Comparison of ENCODE assay signal across 17 cellular contexts in genomic region chr5:121863753-121864152, GRCh38. TPM values are rescaled to one million over a fixed set of nuclear protein-coding genes. Genes with fewer than 3 reads are reported as not detected.
DNase-seq lines count a peak whose midpoint lies in the region; ATAC-seq and TF ChIP-seq lines count a peak whose summit lies in the region.
"Had no signal": no experiment of that assay in that cellular context is flagged by ENCODE, and none has a peak within 500 bp of the region (broad histone marks: within the 10 kb centered on the region; RNA-seq: fewer than 3 reads in every experiment).

No MANE protein-coding gene starts in this region.

- intact Hi-C loops in left colon (cut with DNase I, micrococcal nuclease) = no loop called here
- intact Hi-C loops in mucosa of descending colon (cut with DNase I, micrococcal nuclease) = no loop called here

- no peak for TF ChIP-seq CTCF in mucosa of descending colon (IDR thresholded peaks at IDR 0.05)

- DNase-seq in NCI-H1048 (lab: John Stamatoyannopoulos, UW) (peak; percentile 9), left colon (no peak), mucosa of descending colon (no peak), activated gamma-delta T cell (lab: John Stamatoyannopoulos, UW) (no peak), NOMO-1 treated with DMSO at 0.1 percent for 48 hours (lab: John Stamatoyannopoulos, UW; ENCODE audit: unreplicated experiment) (no peak)
- DNase-seq: AML-193; Caco-2; Calu3; CD4-positive, alpha-beta T cell; CD8-positive, alpha-beta T cell; DMS79 treated with DMSO at 0.1 percent for 48 hours; GF-D8 had no signal

- ATAC-seq in left colon = peak; percentile 97
- peak; percentile 73 for ATAC-seq in mucosa of descending colon
- no peak for ATAC-seq in HG03097 (IDR thresholded peaks at IDR 0.05; ENCODE audit: low FRiP score, unreplicated experiment)
- ATAC-seq: A549; CD8-positive, alpha-beta T cell had no signal

- peaks cover 4% of the 10 kb centered on the region for H3K4me1 ChIP-seq in mucosa of descending colon (ENCODE audit: low read depth)
- H3K4me1 ChIP-seq: A549; BLaER1 treated with 17β-estradiol and CSF1 and Interleukin-3, amounts not matched to agents 10 nM and 100 nM; Caco-2 had no signal

- H3K4me3 ChIP-seq in mucosa of descending colon = no peak overlapping the region
- H3K4me3 ChIP-seq: A549; BLaER1 treated with 17β-estradiol and CSF1 and Interleukin-3, amounts not matched to agents 10 nM and 100 nM had no signal

- H3K36me3 ChIP-seq in mucosa of descending colon (ENCODE audit: low read depth) = no peaks in the 10 kb centered on the region
- H3K36me3 ChIP-seq: BLaER1 treated with 17β-estradiol and CSF1 and Interleukin-3, amounts not matched to agents 10 nM and 100 nM had no signal

- no peaks in the 10 kb centered on the region for H3K9me3 ChIP-seq in mucosa of descending colon
- H3K9me3 ChIP-seq: A549; BLaER1 treated with 17β-estradiol and CSF1 and Interleukin-3, amounts not matched to agents 10 nM and 100 nM; Caco-2 had no signal

RNA-seq across cellular contexts. Expression of gene FTMT, which starts 12.1 kb away (rescaled TPM):
- total RNA-seq in left colon = not detected
- total RNA-seq in mucosa of descending colon = not detected
- total RNA-seq: A172; B cell; Caco-2; Calu3; CD4-positive, alpha-beta T cell; CD8-positive, alpha-beta T cell had no signal
